In the genomic region with DNA sequence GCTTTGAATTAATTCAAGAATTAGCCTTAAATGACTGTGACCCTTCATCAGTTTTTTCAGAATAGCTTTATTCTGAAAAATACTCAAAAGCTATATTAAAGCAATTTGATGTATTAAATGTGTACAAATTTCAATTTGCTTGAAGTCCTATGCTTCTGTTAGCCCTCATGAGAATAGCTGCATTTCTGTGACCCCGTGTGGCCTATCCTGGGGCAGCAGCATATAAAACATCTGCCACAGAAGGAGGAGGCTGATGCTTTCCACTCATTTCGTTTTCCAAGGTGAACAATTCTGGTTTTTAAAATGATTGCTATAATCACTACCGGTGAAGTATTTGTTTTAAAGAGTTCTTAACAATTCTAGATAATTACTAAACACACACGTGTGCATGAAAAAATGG, we compare ENCODE assay signal across 2 cellular contexts.
TF ChIP-seq lines count a peak whose summit lies in the region.

No MANE protein-coding gene starts in this region.

TF ChIP-seq in HepG2, 621 proteins besides CTCF, POLR2A, EP300 and RAD21:
- TF ChIP-seq STAG1 (CRISPR knock-in tag; IDR thresholded peaks at IDR 0.05) (peak; percentile 40; the same call in 1 of the 2 replicates), KLF12 (CRISPR knock-in tag; IDR thresholded peaks at IDR 0.05; ENCODE audit: borderline replicate concordance) (no peak)

TF ChIP-seq in SK-N-SH, 30 proteins besides CTCF, POLR2A, EP300 and RAD21:
- TF ChIP-seq NRF1 (IDR thresholded peaks at IDR 0.05; ENCODE audit: low read depth, low read length), result no peak
- peak; percentile 54; the same call in 1 of the 2 replicates for TF ChIP-seq SMC3 (IDR thresholded peaks at IDR 0.05; ENCODE audit: low read depth, low read length)
TF ChIP-seq in SK-N-SH: peak in this region for 1.
